ENCODE assay signal across 1 cellular context in the genomic region with DNA sequence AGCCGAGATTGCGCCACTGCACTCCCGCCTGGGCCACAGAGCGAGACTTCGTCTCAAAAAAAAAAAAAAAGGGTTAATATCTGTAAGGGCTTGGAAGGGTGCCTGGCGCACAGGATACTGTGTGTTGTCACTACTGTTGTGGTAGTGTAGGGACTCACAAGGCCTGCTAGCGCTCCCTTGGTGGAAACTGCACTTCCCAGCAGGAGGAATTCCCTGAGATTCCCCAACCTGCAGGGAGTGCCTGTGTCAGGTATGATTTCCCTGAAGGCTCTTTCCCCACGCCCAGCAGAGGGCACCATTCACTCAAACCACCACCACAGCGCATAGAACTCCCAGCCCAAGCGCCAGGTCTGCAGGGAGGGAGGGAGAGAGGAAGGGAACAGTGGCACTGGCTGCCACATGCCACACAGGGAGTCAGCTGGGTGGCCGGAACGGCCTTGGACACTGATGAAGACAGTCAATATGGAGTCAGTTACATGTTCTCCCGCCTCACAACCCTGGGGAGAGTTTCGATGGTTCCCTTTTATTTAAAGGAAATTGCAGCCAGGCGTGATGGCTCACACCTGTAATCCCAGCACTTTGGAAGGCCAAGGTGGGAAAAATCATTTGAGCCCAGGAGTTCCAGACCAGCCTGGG.
TF ChIP-seq lines count a peak whose summit lies in the region.

No MANE protein-coding gene starts in this region.

TF ChIP-seq in WTC11, 78 proteins besides CTCF, POLR2A, EP300 and RAD21 (continued from another document):
- TF ChIP-seq, protein P1, sequence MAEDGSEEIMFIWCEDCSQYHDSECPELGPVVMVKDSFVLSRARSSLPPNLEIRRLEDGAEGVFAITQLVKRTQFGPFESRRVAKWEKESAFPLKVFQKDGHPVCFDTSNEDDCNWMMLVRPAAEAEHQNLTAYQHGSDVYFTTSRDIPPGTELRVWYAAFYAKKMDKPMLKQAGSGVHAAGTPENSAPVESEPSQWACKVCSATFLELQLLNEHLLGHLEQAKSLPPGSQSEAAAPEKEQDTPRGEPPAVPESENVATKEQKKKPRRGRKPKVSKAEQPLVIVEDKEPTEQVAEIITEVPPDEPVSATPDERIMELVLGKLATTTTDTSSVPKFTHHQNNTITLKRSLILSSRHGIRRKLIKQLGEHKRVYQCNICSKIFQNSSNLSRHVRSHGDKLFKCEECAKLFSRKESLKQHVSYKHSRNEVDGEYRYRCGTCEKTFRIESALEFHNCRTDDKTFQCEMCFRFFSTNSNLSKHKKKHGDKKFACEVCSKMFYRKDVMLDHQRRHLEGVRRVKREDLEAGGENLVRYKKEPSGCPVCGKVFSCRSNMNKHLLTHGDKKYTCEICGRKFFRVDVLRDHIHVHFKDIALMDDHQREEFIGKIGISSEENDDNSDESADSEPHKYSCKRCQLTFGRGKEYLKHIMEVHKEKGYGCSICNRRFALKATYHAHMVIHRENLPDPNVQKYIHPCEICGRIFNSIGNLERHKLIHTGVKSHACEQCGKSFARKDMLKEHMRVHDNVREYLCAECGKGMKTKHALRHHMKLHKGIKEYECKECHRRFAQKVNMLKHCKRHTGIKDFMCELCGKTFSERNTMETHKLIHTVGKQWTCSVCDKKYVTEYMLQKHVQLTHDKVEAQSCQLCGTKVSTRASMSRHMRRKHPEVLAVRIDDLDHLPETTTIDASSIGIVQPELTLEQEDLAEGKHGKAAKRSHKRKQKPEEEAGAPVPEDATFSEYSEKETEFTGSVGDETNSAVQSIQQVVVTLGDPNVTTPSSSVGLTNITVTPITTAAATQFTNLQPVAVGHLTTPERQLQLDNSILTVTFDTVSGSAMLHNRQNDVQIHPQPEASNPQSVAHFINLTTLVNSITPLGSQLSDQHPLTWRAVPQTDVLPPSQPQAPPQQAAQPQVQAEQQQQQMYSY (CRISPR knock-in tag; IDR thresholded peaks at IDR 0.05): no peak
- TF ChIP-seq, protein P2, sequence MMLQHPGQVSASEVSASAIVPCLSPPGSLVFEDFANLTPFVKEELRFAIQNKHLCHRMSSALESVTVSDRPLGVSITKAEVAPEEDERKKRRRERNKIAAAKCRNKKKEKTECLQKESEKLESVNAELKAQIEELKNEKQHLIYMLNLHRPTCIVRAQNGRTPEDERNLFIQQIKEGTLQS (CRISPR knock-in tag; conservative IDR thresholded peaks at IDR 0.05): no peak
- TF ChIP-seq AFF4 (CRISPR knock-in tag; IDR thresholded peaks at IDR 0.05; ENCODE audit: borderline replicate concordance): no peak
- no peak for TF ChIP-seq CREB1 (CRISPR knock-in tag; IDR thresholded peaks at IDR 0.05)
- TF ChIP-seq GTF2I (CRISPR knock-in tag; conservative IDR thresholded peaks at IDR 0.05): peak; percentile 57; the same call in 1 of the 2 replicates
- no peak for TF ChIP-seq TCF7 (CRISPR knock-in tag; IDR thresholded peaks at IDR 0.05; ENCODE audit: low read depth)
- TF ChIP-seq ZBTB21 (CRISPR knock-in tag; IDR thresholded peaks at IDR 0.05; ENCODE audit: borderline replicate concordance): no peak
- TF ChIP-seq JUN (CRISPR knock-in tag; IDR thresholded peaks at IDR 0.05): no peak
- TF ChIP-seq ESRRA (CRISPR knock-in tag; IDR thresholded peaks at IDR 0.05; ENCODE audit: borderline replicate concordance): no peak
- TF ChIP-seq, protein P3, sequence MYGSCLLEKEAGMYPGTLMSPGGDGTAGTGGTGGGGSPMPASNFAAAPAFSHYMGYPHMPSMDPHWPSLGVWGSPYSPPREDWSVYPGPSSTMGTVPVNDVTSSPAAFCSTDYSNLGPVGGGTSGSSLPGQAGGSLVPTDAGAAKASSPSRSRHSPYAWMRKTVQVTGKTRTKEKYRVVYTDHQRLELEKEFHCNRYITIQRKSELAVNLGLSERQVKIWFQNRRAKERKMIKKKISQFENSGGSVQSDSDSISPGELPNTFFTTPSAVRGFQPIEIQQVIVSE (CRISPR knock-in tag; IDR thresholded peaks at IDR 0.05; ENCODE audit: borderline replicate concordance): no peak
- no peak for TF ChIP-seq FOXP4 (CRISPR knock-in tag; IDR thresholded peaks at IDR 0.05)
- no peak for TF ChIP-seq NFYB (CRISPR knock-in tag; conservative IDR thresholded peaks at IDR 0.05; ENCODE audit: low read depth)
- TF ChIP-seq HMGA2 (CRISPR knock-in tag; IDR thresholded peaks at IDR 0.05): no peak
- TF ChIP-seq, protein P4, sequence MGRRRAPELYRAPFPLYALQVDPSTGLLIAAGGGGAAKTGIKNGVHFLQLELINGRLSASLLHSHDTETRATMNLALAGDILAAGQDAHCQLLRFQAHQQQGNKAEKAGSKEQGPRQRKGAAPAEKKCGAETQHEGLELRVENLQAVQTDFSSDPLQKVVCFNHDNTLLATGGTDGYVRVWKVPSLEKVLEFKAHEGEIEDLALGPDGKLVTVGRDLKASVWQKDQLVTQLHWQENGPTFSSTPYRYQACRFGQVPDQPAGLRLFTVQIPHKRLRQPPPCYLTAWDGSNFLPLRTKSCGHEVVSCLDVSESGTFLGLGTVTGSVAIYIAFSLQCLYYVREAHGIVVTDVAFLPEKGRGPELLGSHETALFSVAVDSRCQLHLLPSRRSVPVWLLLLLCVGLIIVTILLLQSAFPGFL (CRISPR knock-in tag; IDR thresholded peaks at IDR 0.05; ENCODE audit: borderline replicate concordance): no peak
- TF ChIP-seq FOXK1 (CRISPR knock-in tag; IDR thresholded peaks at IDR 0.05): no peak
- TF ChIP-seq MAX (CRISPR knock-in tag; IDR thresholded peaks at IDR 0.05): no peak; the same call in 1 of the 2 replicates
- TF ChIP-seq, protein P5, sequence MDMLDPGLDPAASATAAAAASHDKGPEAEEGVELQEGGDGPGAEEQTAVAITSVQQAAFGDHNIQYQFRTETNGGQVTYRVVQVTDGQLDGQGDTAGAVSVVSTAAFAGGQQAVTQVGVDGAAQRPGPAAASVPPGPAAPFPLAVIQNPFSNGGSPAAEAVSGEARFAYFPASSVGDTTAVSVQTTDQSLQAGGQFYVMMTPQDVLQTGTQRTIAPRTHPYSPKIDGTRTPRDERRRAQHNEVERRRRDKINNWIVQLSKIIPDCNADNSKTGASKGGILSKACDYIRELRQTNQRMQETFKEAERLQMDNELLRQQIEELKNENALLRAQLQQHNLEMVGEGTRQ (CRISPR knock-in tag; IDR thresholded peaks at IDR 0.05): no peak
- TF ChIP-seq ETV6 (CRISPR knock-in tag; IDR thresholded peaks at IDR 0.05): no peak
- TF ChIP-seq ZNF671 (CRISPR knock-in tag; IDR thresholded peaks at IDR 0.05): no peak
- no peak for TF ChIP-seq ZNF532 (CRISPR knock-in tag; IDR thresholded peaks at IDR 0.05; ENCODE audit: borderline replicate concordance)
